8 cellular contexts compared by ENCODE assay signal in the genomic region with DNA sequence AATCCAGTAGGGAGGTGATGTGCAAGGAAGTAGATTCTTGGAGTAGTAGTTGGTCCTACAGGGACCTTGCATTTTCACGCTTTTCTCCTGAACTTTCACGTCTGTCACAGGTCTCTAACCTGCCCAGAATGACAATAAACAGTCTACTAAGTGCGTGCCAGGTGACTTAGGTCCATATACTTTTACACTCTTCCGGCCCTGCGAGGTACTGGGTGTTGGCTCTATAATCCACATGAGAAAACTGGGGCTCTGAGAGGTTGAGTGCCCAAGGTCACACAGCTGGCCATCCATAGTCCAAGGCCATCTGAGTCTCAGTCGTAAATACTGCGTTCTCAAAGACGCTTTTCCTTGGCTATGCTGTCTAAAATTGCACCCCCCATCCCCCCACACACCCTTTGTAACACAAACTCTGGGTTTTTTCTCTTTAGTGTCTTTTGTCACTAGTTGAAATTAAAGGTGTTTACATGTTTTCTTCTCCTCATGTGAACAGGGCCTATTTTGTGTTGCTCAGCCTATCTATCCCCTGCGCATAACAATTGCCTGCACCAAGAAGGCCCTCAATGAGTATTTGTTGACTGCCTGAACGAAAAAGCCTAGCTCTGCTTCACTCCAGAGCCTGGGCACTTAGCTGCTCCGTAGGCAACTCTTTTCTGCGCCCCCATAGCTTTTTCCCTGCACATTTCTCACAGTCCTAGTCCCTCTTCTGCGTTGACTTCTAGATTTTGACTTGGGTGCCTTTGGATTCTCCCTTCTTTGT. TPM values are rescaled to one million over a fixed set of nuclear protein-coding genes. Genes with fewer than 3 reads are reported as not detected.
A peak's percentile ranks its signal among the peaks of the same experiment; 100 is the strongest.
DNase-seq lines count a peak whose midpoint lies in the region; ATAC-seq, FAIRE-seq and TF ChIP-seq lines count a peak whose summit lies in the region.

No MANE protein-coding gene starts in this region.

- peak overlapping the region; percentile 92 to 100 (median 97) for H3K4me2 ChIP-seq in BLaER1 treated with 17β-estradiol and CSF1 and Interleukin-3, amounts not matched to agents 10 nM and 100 nM

- H3K36me3 ChIP-seq in BLaER1 treated with 17β-estradiol and CSF1 and Interleukin-3, amounts not matched to agents 10 nM and 100 nM: peaks cover 29 to 38% (median 32%) of the 10 kb centered on the region in 11 experiments
- H3K36me3 ChIP-seq in esophagus squamous epithelium (peaks cover 0 to 23% (median 7%) of the 10 kb centered on the region in 3 donors), pancreas (no peaks in the 10 kb centered on the region)

- POLR2A ChIA-PET in RWPE1 (lab: Yijun Ruan, JAX; ENCODE audit: low non-redundant PET): no interaction called here

- H4K20me1 ChIP-seq in BLaER1 treated with 17β-estradiol and CSF1 and Interleukin-3, amounts not matched to agents 10 nM and 100 nM: peaks cover 26 to 51% (median 41%) of the 10 kb centered on the region in 11 experiments; a peak in 20 of 22 replicates

- ATAC-seq in GM21723 (IDR thresholded peaks at IDR 0.05; ENCODE audit: unreplicated experiment) (peak; percentile 11), pancreas (peak in 3 of 4 donors; percentile 33 to 44 (median 39))

- H3K9ac ChIP-seq in BLaER1 treated with 17β-estradiol and CSF1 and Interleukin-3, amounts not matched to agents 10 nM and 100 nM: peak overlapping the region; percentile 83 to 94 (median 91)

- no peak for TF ChIP-seq POLR2A in esophagus squamous epithelium (IDR thresholded peaks at IDR 0.05)

- 30 to 32% methylated on average over 11 to 13 of the region's 13 CpGs for WGBS in esophagus squamous epithelium, 2 donors
- WGBS in pancreas, 2 donors: 34% methylated on average over 13 of the region's 13 CpGs

- no peak for FAIRE-seq in pancreas (lab: Jason Lieb, UNC)

- no peak for TF ChIP-seq CTCF in RWPE1 (conservative IDR thresholded peaks at IDR 0.05; ENCODE audit: low read depth)
- TF ChIP-seq CTCF in esophagus squamous epithelium (IDR thresholded peaks at IDR 0.05): no peak
- TF ChIP-seq CTCF in pancreas (IDR thresholded peaks at IDR 0.05): no peak

- no peaks in the 10 kb centered on the region for H3K27me3 ChIP-seq in BLaER1 treated with 17β-estradiol and CSF1 and Interleukin-3, amounts not matched to agents 10 nM and 100 nM
- H3K27me3 ChIP-seq in esophagus squamous epithelium: no peaks in the 10 kb centered on the region
- H3K27me3 ChIP-seq in pancreas: no peaks in the 10 kb centered on the region

- no peaks in the 10 kb centered on the region for H3K9me3 ChIP-seq in BLaER1 treated with 17β-estradiol and CSF1 and Interleukin-3, amounts not matched to agents 10 nM and 100 nM (replicated peaks in 1 of 11)
- no peaks in the 10 kb centered on the region for H3K9me3 ChIP-seq in esophagus squamous epithelium
- H3K9me3 ChIP-seq in pancreas: no peaks in the 10 kb centered on the region

- peak overlapping the region; percentile 52 to 94 (median 88) for H3K27ac ChIP-seq in BLaER1 treated with 17β-estradiol and CSF1 and Interleukin-3, amounts not matched to agents 10 nM and 100 nM
- H3K27ac ChIP-seq in RWPE1 (peak overlapping the region; percentile 83), esophagus squamous epithelium (peak overlapping the region; percentile 72 to 94 (median 87)), pancreas (peak overlapping the region; percentile 25 to 61 (median 50))

- peaks cover 18 to 35% (median 25%) of the 10 kb centered on the region in 10 experiments for H3K4me1 ChIP-seq in BLaER1 treated with 17β-estradiol and CSF1 and Interleukin-3, amounts not matched to agents 10 nM and 100 nM
- peaks cover 10 to 62% (median 27%) of the 10 kb centered on the region in 3 donors for H3K4me1 ChIP-seq in esophagus squamous epithelium
- peaks cover 0 to 7% (median 4%) of the 10 kb centered on the region in 3 donors for H3K4me1 ChIP-seq in pancreas

- intact Hi-C loops in esophagus squamous epithelium (cut with DNase I): no loop called here
- intact Hi-C loops in pancreas (cut with DNase I): no loop called here

- CTCF ChIA-PET in RWPE1 (lab: Yijun Ruan, JAX): interaction anchor here (2.1 kb wide), 1 partner anchor 15 kb away, joined by 7 read pairs; no protein-coding TSS in a partner anchor

- no peak for DNase-seq in RWPE1 (ENCODE audit: low spot score)
- DNase-seq in esophagus squamous epithelium (lab: John Stamatoyannopoulos, UW): no peak
- no peak for DNase-seq in pancreas
- DNase-seq in HuH-7 (ENCODE audit: low spot score): no peak
- no peak for DNase-seq in Ammon's horn (ENCODE audit: low spot score)
- DNase-seq in dedifferentiated amniotic fluid mesenchymal stem cell (ENCODE audit: extremely low spot score): no peak

- H3K4me3 ChIP-seq in BLaER1 treated with 17β-estradiol and CSF1 and Interleukin-3, amounts not matched to agents 10 nM and 100 nM: peak overlapping the region; percentile 84 to 98 (median 94)
- H3K4me3 ChIP-seq in esophagus squamous epithelium (peak overlapping the region; percentile 57 to 100 (median 92)), pancreas (peak overlapping the region; percentile 85 to 98 (median 90))

RNA-seq across cellular contexts. Expression of gene SFXN1, which starts 0.9 kb away (rescaled TPM):
- 10 to 100 TPM; 39.6 to 81.7 (median 51.9) TPM for total RNA-seq in esophagus squamous epithelium
- total RNA-seq in pancreas: 10 to 100 TPM in 4 of 6 donors, 1 to 10 TPM in 2; 9.0 to 18.1 (median 12.1) TPM
- 1 to 10 TPM; 4.3 to 6.2 TPM for polyA plus RNA-seq in pancreas

RNA-seq across cellular contexts. Expression of gene DRD1, which starts 35.3 kb away (rescaled TPM):
- total RNA-seq in esophagus squamous epithelium: under 1 TPM in 2 of 4 donors, not detected in 2; 0.06 to 0.19 TPM
- total RNA-seq in pancreas: under 1 TPM in 3 of 6 donors, not detected in 3; 0.05 to 0.06 (median 0.06) TPM
- under 1 TPM; 0.04 to 0.21 TPM for polyA plus RNA-seq in pancreas
